ENCODE assay signal across 18 cellular contexts in genomic region chr9:102518324-102518723, GRCh38.
DNase-seq lines count a peak whose midpoint lies in the region; TF ChIP-seq lines count a peak whose summit lies in the region.
"Had no signal": no experiment of that assay in that cellular context is flagged by ENCODE, and none has a peak within 500 bp of the region (broad histone marks: within the 10 kb centered on the region; RNA-seq: fewer than 3 reads in every experiment).

No MANE protein-coding gene starts in this region.

- WGBS in stomach, 5 donors: 9 to 41% (median 24%) methylated on average over 5 of the region's 5 CpGs
- WGBS in SK-N-SH (ENCODE audit: low lambda C conversion rate): 5% methylated on average over 5 of the region's 5 CpGs

- H3F3A ChIP-seq in SK-N-SH (replicated peaks; ENCODE audit: insufficient read depth): no peaks in the 10 kb centered on the region

- H3K9me3 ChIP-seq in stomach (no peaks in the 10 kb centered on the region), SK-N-SH (no peaks in the 10 kb centered on the region)
- H3K9me3 ChIP-seq: Caco-2, SJSA1 had no signal

- H3K27me3 Mint-ChIP-seq in activated CD4-positive, alpha-beta memory T cell treated with anti-CD3 and anti-CD28 coated beads for 36 hours: no peaks in the 10 kb centered on the region
- H3K27me3 Mint-ChIP-seq: IgD-negative memory B cell had no signal

- H3K27ac ChIP-seq in stomach (no peak overlapping the region), SK-N-SH (ENCODE audit: low read depth in 2 of 2, low read length in 1 of 2) (no peak overlapping the region)
- H3K27ac ChIP-seq: SJSA1 had no signal

- H2AFZ ChIP-seq in SK-N-SH (ENCODE audit: low read depth): no peak overlapping the region

- H3K27me3 ChIP-seq in stomach (no peaks in the 10 kb centered on the region), SK-N-SH (ENCODE audit: insufficient read depth) (no peaks in the 10 kb centered on the region)
- H3K27me3 ChIP-seq: SJSA1 had no signal

- no peak overlapping the region for H3K4me3 ChIP-seq in stomach
- no peak overlapping the region for H3K4me3 ChIP-seq in SK-N-SH (ENCODE audit: low read depth in 2 of 2, low read length in 1 of 2)
- H3K4me3 ChIP-seq: SJSA1 had no signal

- intact Hi-C loops in stomach (cut with DNase I; ENCODE audit: low total_unique reads): no loop called here
- intact Hi-C loops in activated CD4-positive, alpha-beta memory T cell treated with anti-CD3 and anti-CD28 coated beads for 36 hours (cut with micrococcal nuclease): no loop called here

- no peak overlapping the region for H3K9ac ChIP-seq in SK-N-SH

- H3K36me3 Mint-ChIP-seq in activated CD4-positive, alpha-beta memory T cell treated with anti-CD3 and anti-CD28 coated beads for 36 hours: no peaks in the 10 kb centered on the region
- H3K36me3 Mint-ChIP-seq: CD14-positive monocyte, IgD-negative memory B cell had no signal

- no peaks in the 10 kb centered on the region for H3K9me2 ChIP-seq in SK-N-SH

- no peak for TF ChIP-seq CTCF in stomach (IDR thresholded peaks at IDR 0.05)
- TF ChIP-seq CTCF in SK-N-SH (IDR thresholded peaks at IDR 0.05): no peak

- H3K79me2 ChIP-seq in SK-N-SH (ENCODE audit: insufficient read depth): no peaks in the 10 kb centered on the region

- H3K4me1 ChIP-seq in stomach (peaks cover 0 to 10% (median 0%) of the 10 kb centered on the region in 4 donors), SK-N-SH (ENCODE audit: control insufficient read depth in 1 of 2, insufficient read depth in 2 of 2, low read depth in 1 of 2, low read length in 1 of 2) (no peaks in the 10 kb centered on the region)
- H3K4me1 ChIP-seq: Caco-2, SJSA1 had no signal

- H4K20me1 ChIP-seq in SK-N-SH (ENCODE audit: insufficient read depth): no peaks in the 10 kb centered on the region

- no peak overlapping the region for H3K27ac Mint-ChIP-seq in activated CD4-positive, alpha-beta memory T cell treated with anti-CD3 and anti-CD28 coated beads for 36 hours
- H3K27ac Mint-ChIP-seq: CD14-positive monocyte, IgD-negative memory B cell had no signal

- H3K9me3 Mint-ChIP-seq in activated CD4-positive, alpha-beta memory T cell treated with anti-CD3 and anti-CD28 coated beads for 36 hours: peaks cover 31% of the 10 kb centered on the region

- H3K4me2 ChIP-seq in SK-N-SH: no peak overlapping the region

- DNase-seq in NCI-H2196 (lab: John Stamatoyannopoulos, UW; ENCODE audit: unreplicated experiment) (peak; percentile 7), NCI-H2196 treated with DMSO at 0.1 percent for 48 hours (lab: John Stamatoyannopoulos, UW; ENCODE audit: unreplicated experiment) (no peak), NCI-H2029 (lab: John Stamatoyannopoulos, UW) (peak; percentile 82), NCI-H774 (lab: John Stamatoyannopoulos, UW) (peak; percentile 32), stomach (peak; percentile 61), NCI-H2107 (lab: John Stamatoyannopoulos, UW) (no peak), SK-N-SH (no peak)
- no peak for DNase-seq in activated CD4-positive, alpha-beta memory T cell treated with anti-CD3 and anti-CD28 coated beads for 36 hours
- DNase-seq: Caco-2; DMS79 treated with DMSO at 0.1 percent for 48 hours; GDM1; NCI-H446 treated with DMSO at 0.1 percent for 48 hours; NK-92 treated with Interleukin-12 subunit alpha and Interleukin-12 subunit beta, amount 100 ng/mL, for 24 hours; OCI-M1; RPMI8226 had no signal

- H3K4me1 Mint-ChIP-seq in activated CD4-positive, alpha-beta memory T cell treated with anti-CD3 and anti-CD28 coated beads for 36 hours (ENCODE audit: low read depth): no peaks in the 10 kb centered on the region
- H3K4me1 Mint-ChIP-seq: CD14-positive monocyte, IgD-negative memory B cell had no signal

- POLR2A ChIA-PET in activated CD4-positive, alpha-beta memory T cell treated with anti-CD3 and anti-CD28 coated beads for 36 hours (lab: Charles Lee): no interaction called here
- POLR2A ChIA-PET in SK-N-SH (lab: Yijun Ruan, JAX): no interaction called here

- H3K36me3 ChIP-seq in stomach: no peaks in the 10 kb centered on the region
- no peaks in the 10 kb centered on the region for H3K36me3 ChIP-seq in SK-N-SH (replicated peaks in 1 of 2; ENCODE audit: control insufficient read depth in 1 of 2, insufficient read depth in 2 of 2, low read length in 1 of 2)
- H3K36me3 ChIP-seq: SJSA1 had no signal

- no peak for TF ChIP-seq RAD21 in SK-N-SH (IDR thresholded peaks at IDR 0.05; ENCODE audit: low read length)

- no peak overlapping the region for H3K4me3 Mint-ChIP-seq in activated CD4-positive, alpha-beta memory T cell treated with anti-CD3 and anti-CD28 coated beads for 36 hours
- H3K4me3 Mint-ChIP-seq: CD14-positive monocyte, IgD-negative memory B cell had no signal

- no peak for TF ChIP-seq POLR2A in stomach (IDR thresholded peaks at IDR 0.05)

- TF ChIP-seq EP300 in stomach (IDR thresholded peaks at IDR 0.05) (no peak), SK-N-SH (IDR thresholded peaks at IDR 0.05; ENCODE audit: borderline replicate concordance in 1 of 2, low read depth in 1 of 2, low read length in 1 of 2) (no peak)

- CTCF ChIA-PET in activated CD4-positive, alpha-beta memory T cell treated with anti-CD3 and anti-CD28 coated beads for 36 hours (lab: Charles Lee): no interaction called here
- CTCF ChIA-PET in SK-N-SH (lab: Yijun Ruan, JAX): no interaction called here

TF ChIP-seq in SK-N-SH, 30 proteins besides CTCF, POLR2A, EP300 and RAD21:
- TF ChIP-seq SMC3 (IDR thresholded peaks at IDR 0.05; ENCODE audit: low read depth, low read length) (no peak), NRF1 (IDR thresholded peaks at IDR 0.05; ENCODE audit: low read depth, low read length) (no peak), RXRA (IDR thresholded peaks at IDR 0.05; ENCODE audit: borderline replicate concordance, low read depth) (no peak), SIN3A (IDR thresholded peaks at IDR 0.05; ENCODE audit: borderline replicate concordance, low read depth, low read length) (no peak), FOXM1 (IDR thresholded peaks at IDR 0.05; ENCODE audit: low read depth) (no peak), MXI1 (IDR thresholded peaks at IDR 0.05; ENCODE audit: low read depth, low read length) (no peak), POLR2AphosphoS5 (IDR thresholded peaks at IDR 0.05; ENCODE audit: low read depth, low read length) (no peak)
- TF ChIP-seq, protein P1, sequence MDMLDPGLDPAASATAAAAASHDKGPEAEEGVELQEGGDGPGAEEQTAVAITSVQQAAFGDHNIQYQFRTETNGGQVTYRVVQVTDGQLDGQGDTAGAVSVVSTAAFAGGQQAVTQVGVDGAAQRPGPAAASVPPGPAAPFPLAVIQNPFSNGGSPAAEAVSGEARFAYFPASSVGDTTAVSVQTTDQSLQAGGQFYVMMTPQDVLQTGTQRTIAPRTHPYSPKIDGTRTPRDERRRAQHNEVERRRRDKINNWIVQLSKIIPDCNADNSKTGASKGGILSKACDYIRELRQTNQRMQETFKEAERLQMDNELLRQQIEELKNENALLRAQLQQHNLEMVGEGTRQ (IDR thresholded peaks at IDR 0.05; ENCODE audit: borderline replicate concordance, low read depth, low read length): no peak

Comparison
In these comparisons a context has a peak if more than half of its experiments do, and no peak if none do; other contexts are left out.
1. DNase-seq: peak in NCI-H2196 (single experiment), NCI-H2029 (single experiment), NCI-H774 (single experiment) and stomach (single experiment); none in NCI-H2196 treated with DMSO at 0.1 percent for 48 hours (single experiment), NCI-H2107 (single experiment), activated CD4-positive, alpha-beta memory T cell treated with anti-CD3 and anti-CD28 coated beads for 36 hours (single experiment) and SK-N-SH (single experiment).